In genomic region chr12:57645990-57646658, GRCh38 we compare ENCODE assay signal across 2 cellular contexts.
TF ChIP-seq lines count a peak whose summit lies in the region.
"Not testable (repeated sequence)": the region's sequence is repeated elsewhere in the genome, so short reads cannot be mapped to it uniquely, and the experiment has no call there.

No MANE protein-coding gene starts in this region.

TF ChIP-seq in HEK293T, 16 proteins besides CTCF, POLR2A, EP300 and RAD21:
- peak; percentile 43; the same call in 1 of the 2 replicates for TF ChIP-seq ZNF384 (IDR thresholded peaks at IDR 0.05)

TF ChIP-seq in K562, 482 proteins besides CTCF, POLR2A, EP300 and RAD21:
- not testable (repeated sequence) for TF ChIP-seq ATF1 (CRISPR knock-in tag; IDR thresholded peaks at IDR 0.05)
- TF ChIP-seq ATF1 (tag; IDR thresholded peaks at IDR 0.05) (0 out of 2 replicates have a peak, but pooled peaks have one; percentile 28), TRIM28 (IDR thresholded peaks at IDR 0.05) (peak; percentile 76), PHF20 (IDR thresholded peaks at IDR 0.05; ENCODE audit: partially characterized antibody) (peak; percentile 22), ZNF592 (IDR thresholded peaks at IDR 0.05) (peak; percentile 67; the same call in 1 of the 2 replicates), POLR2G (IDR thresholded peaks at IDR 0.05; ENCODE audit: low read depth, low read length) (peak; percentile 25; the same call in 1 of the 2 replicates), TAF7 (tag; IDR thresholded peaks at IDR 0.05) (0 out of 2 replicates have a peak, but pooled peaks have one; percentile 14), TRIM24 (IDR thresholded peaks at IDR 0.05) (0 out of 4 replicates have a peak, but pooled peaks of 1 of the 2 experiments have one; percentile 10), ZFP36 (IDR thresholded peaks at IDR 0.05; ENCODE audit: low read depth, low read length, partially characterized antibody) (peak; percentile 87), CBX5 (IDR thresholded peaks at IDR 0.05; ENCODE audit: borderline replicate concordance, low read depth) (0 out of 2 replicates have a peak, but pooled peaks have one; percentile 51), NFRKB (IDR thresholded peaks at IDR 0.05; ENCODE audit: low read depth) (0 out of 2 replicates have a peak, but pooled peaks have one; percentile 46)
